22 cellular contexts compared by ENCODE assay signal in the genomic region with DNA sequence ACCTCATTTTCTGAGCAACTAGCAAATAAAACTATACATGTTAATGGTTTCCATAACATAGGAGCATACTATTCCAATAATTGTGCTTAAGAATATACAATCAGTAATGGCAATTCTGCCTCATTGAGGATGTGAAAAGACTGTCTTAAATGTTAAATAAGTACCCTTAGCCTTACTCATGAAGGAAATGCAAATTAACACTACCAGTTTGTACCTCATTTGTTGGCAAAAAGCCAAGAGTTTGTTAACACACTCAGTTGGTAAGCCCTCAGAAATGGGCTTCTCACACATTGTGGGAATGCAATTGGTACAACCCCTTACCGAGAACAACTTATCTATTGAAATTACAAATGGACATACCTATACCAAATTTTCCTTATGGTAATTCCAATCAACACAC. TPM values are rescaled to one million over a fixed set of nuclear protein-coding genes. Genes with fewer than 3 reads are reported as not detected.
A peak's percentile ranks its signal among the peaks of the same experiment; 100 is the strongest.
DNase-seq lines count a peak whose midpoint lies in the region; ATAC-seq and TF ChIP-seq lines count a peak whose summit lies in the region.
"Had no signal": no experiment of that assay in that cellular context is flagged by ENCODE, and none has a peak within 500 bp of the region (broad histone marks: within the 10 kb centered on the region; RNA-seq: fewer than 3 reads in every experiment).

No MANE protein-coding gene starts in this region.

- H3K4me3 ChIP-seq in transverse colon: no peak overlapping the region
- H3K4me3 ChIP-seq: BLaER1 treated with 17β-estradiol and CSF1 and Interleukin-3, amounts not matched to agents 10 nM and 100 nM had no signal

- H3K4me1 ChIP-seq in transverse colon: no peaks in the 10 kb centered on the region
- H3K4me1 ChIP-seq: Caco-2 had no signal

- peak; percentile 53 for ATAC-seq in activated naive CD8-positive, alpha-beta T cell treated with anti-CD3 and anti-CD28 coated beads, Interleukin-2, amount 50 U/mL, for 24 hours
- ATAC-seq in GM18511 (IDR thresholded peaks at IDR 0.05; ENCODE audit: unreplicated experiment): no peak
- ATAC-seq: HCT116 had no signal

- intact Hi-C loops in transverse colon (cut with DNase I; ENCODE audit: low total_unique reads): no loop called here

- H3K27me3 Mint-ChIP-seq in activated naive CD8-positive, alpha-beta T cell treated with anti-CD3 and anti-CD28 coated beads, Interleukin-2, amount 50 U/mL, for 24 hours: no peaks in the 10 kb centered on the region
- H3K27me3 Mint-ChIP-seq in activated naive CD8-positive, alpha-beta T cell treated with anti-CD3 and anti-CD28 coated beads for 36 hours: no peaks in the 10 kb centered on the region
- H3K27me3 Mint-ChIP-seq: CD4-positive, alpha-beta memory T cell had no signal

- in situ Hi-C loops in transverse colon (cut with MboI; ENCODE audit: low pct_ligation_motif_present in 1 of 4, low pct_unique_long_range_greater_than_20kb in 1 of 4, low sequenced_read_pairs in 3 of 4): no loop called here

- no peaks in the 10 kb centered on the region for H3K36me3 ChIP-seq in transverse colon
- H3K36me3 ChIP-seq: BLaER1 treated with 17β-estradiol and CSF1 and Interleukin-3, amounts not matched to agents 10 nM and 100 nM had no signal

- H3K27me3 ChIP-seq in transverse colon: no peaks in the 10 kb centered on the region
- H3K27me3 ChIP-seq: BLaER1 treated with 17β-estradiol and CSF1 and Interleukin-3, amounts not matched to agents 10 nM and 100 nM had no signal

- no peak for TF ChIP-seq EP300 in transverse colon (IDR thresholded peaks at IDR 0.05; ENCODE audit: low read depth)

- WGBS in transverse colon (ENCODE audit: low coverage in 1 of 2), 2 donors: 96 to 100% methylated on average over 1 of the region's 1 CpG

- H3K9me3 Mint-ChIP-seq in activated naive CD8-positive, alpha-beta T cell treated with anti-CD3 and anti-CD28 coated beads, Interleukin-2, amount 50 U/mL, for 24 hours: no peaks in the 10 kb centered on the region
- H3K9me3 Mint-ChIP-seq in activated naive CD8-positive, alpha-beta T cell treated with anti-CD3 and anti-CD28 coated beads for 36 hours: peaks cover 1% of the 10 kb centered on the region
- H3K9me3 Mint-ChIP-seq: CD4-positive, alpha-beta memory T cell had no signal

- no peak for TF ChIP-seq POLR2A in transverse colon (IDR thresholded peaks at IDR 0.05)

- no peaks in the 10 kb centered on the region for H3K9me3 ChIP-seq in transverse colon
- H3K9me3 ChIP-seq: Caco-2, SK-N-SH had no signal

- no peak overlapping the region for H3K27ac ChIP-seq in transverse colon
- H3K27ac ChIP-seq: 22Rv1, RWPE1 had no signal

- peak; percentile 6 for DNase-seq in DMS 273 (lab: John Stamatoyannopoulos, UW; ENCODE audit: unreplicated experiment)
- DNase-seq in DMS 273 treated with DMSO at 0.1 percent for 48 hours (lab: John Stamatoyannopoulos, UW): no peak
- no peak for DNase-seq in activated naive CD8-positive, alpha-beta T cell treated with anti-CD3 and anti-CD28 coated beads, Interleukin-2, amount 50 U/mL, for 24 hours
- no peak for DNase-seq in activated naive CD8-positive, alpha-beta T cell treated with anti-CD3 and anti-CD28 coated beads for 36 hours
- peak; percentile 8 for DNase-seq in NCI-H748 treated with DMSO at 0.1 percent for 48 hours (lab: John Stamatoyannopoulos, UW)
- DNase-seq in inferior parietal cortex (ENCODE audit: extremely low spot score): no peak
- no peak for DNase-seq in transverse colon
- DNase-seq: Caco-2; CD4-positive, alpha-beta memory T cell; NCI-H1694 treated with DMSO at 0.1 percent for 48 hours; NCI-H2171; NCI-H446; NCI-H526; NK-92 treated with Interleukin-12 subunit alpha and Interleukin-12 subunit beta, amount 100 ng/mL, for 24 hours; SIG-M5; SK-N-SH; T-helper 2 cell had no signal

- H3K4me3 Mint-ChIP-seq in activated naive CD8-positive, alpha-beta T cell treated with anti-CD3 and anti-CD28 coated beads, Interleukin-2, amount 50 U/mL, for 24 hours: no peak overlapping the region
- no peak overlapping the region for H3K4me3 Mint-ChIP-seq in activated naive CD8-positive, alpha-beta T cell treated with anti-CD3 and anti-CD28 coated beads for 36 hours
- H3K4me3 Mint-ChIP-seq: CD4-positive, alpha-beta memory T cell had no signal

- H3K27ac Mint-ChIP-seq in activated naive CD8-positive, alpha-beta T cell treated with anti-CD3 and anti-CD28 coated beads, Interleukin-2, amount 50 U/mL, for 24 hours: no peak overlapping the region
- H3K27ac Mint-ChIP-seq in activated naive CD8-positive, alpha-beta T cell treated with anti-CD3 and anti-CD28 coated beads for 36 hours: no peak overlapping the region
- H3K27ac Mint-ChIP-seq: CD4-positive, alpha-beta memory T cell had no signal

- TF ChIP-seq CTCF in transverse colon (IDR thresholded peaks at IDR 0.05): no peak

- H3K36me3 Mint-ChIP-seq in activated naive CD8-positive, alpha-beta T cell treated with anti-CD3 and anti-CD28 coated beads, Interleukin-2, amount 50 U/mL, for 24 hours (ENCODE audit: low read depth): no peaks in the 10 kb centered on the region
- H3K36me3 Mint-ChIP-seq in activated naive CD8-positive, alpha-beta T cell treated with anti-CD3 and anti-CD28 coated beads for 36 hours: no peaks in the 10 kb centered on the region
- H3K36me3 Mint-ChIP-seq: CD4-positive, alpha-beta memory T cell had no signal

- H3K4me1 Mint-ChIP-seq in activated naive CD8-positive, alpha-beta T cell treated with anti-CD3 and anti-CD28 coated beads, Interleukin-2, amount 50 U/mL, for 24 hours: peaks cover 20% of the 10 kb centered on the region
- H3K4me1 Mint-ChIP-seq in activated naive CD8-positive, alpha-beta T cell treated with anti-CD3 and anti-CD28 coated beads for 36 hours: peaks cover 7% of the 10 kb centered on the region

RNA-seq across cellular contexts. Expression of gene STT3B, which starts 9.2 kb away (rescaled TPM):
- 100 to 1,000 TPM; 113 to 115 TPM for total RNA-seq in activated naive CD8-positive, alpha-beta T cell treated with anti-CD3 and anti-CD28 coated beads for 36 hours
- total RNA-seq in transverse colon: 100 to 1,000 TPM in 1 of 4 donors, 10 to 100 TPM in 3; 32.8 to 128 (median 60.9) TPM

Comparison
In these comparisons a context has a peak if more than half of its experiments do, and no peak if none do; other contexts are left out.
1. DNase-seq: peak in DMS 273 (single experiment) and NCI-H748 treated with DMSO at 0.1 percent for 48 hours (single experiment); none in DMS 273 treated with DMSO at 0.1 percent for 48 hours (single experiment), activated naive CD8-positive, alpha-beta T cell treated with anti-CD3 and anti-CD28 coated beads, Interleukin-2, amount 50 U/mL, for 24 hours (single experiment), activated naive CD8-positive, alpha-beta T cell treated with anti-CD3 and anti-CD28 coated beads for 36 hours (single experiment), inferior parietal cortex (single experiment) and transverse colon (single experiment).